ENCODE assay signal across 13 cellular contexts in genomic region chr6:108837236-108837971, GRCh38.
DNase-seq lines count a peak whose midpoint lies in the region; ATAC-seq and TF ChIP-seq lines count a peak whose summit lies in the region.
"Had no signal": no experiment of that assay in that cellular context is flagged by ENCODE, and none has a peak within 500 bp of the region (broad histone marks: within the 10 kb centered on the region; RNA-seq: fewer than 3 reads in every experiment).

No MANE protein-coding gene starts in this region.

- H3K27ac ChIP-seq in OCI-LY3 (ENCODE audit: low read length): no peak overlapping the region
- H3K27ac ChIP-seq: right lobe of liver had no signal

- H2AFZ ChIP-seq in OCI-LY3 (ENCODE audit: low read depth, low read length): no peak overlapping the region

- no peak for DNase-seq in activated CD4-positive, CD25-positive, alpha-beta regulatory T cell treated with anti-CD3 and anti-CD28 coated beads, Interleukin-2, amount 50 U/mL, for 72 hours
- peak; percentile 19 for DNase-seq in choroid plexus epithelial cell (ENCODE audit: low read depth)
- peak; percentile 44 for DNase-seq in pons (ENCODE audit: low spot score)
- no peak for DNase-seq in RKO (ENCODE audit: low spot score)
- no peak for DNase-seq in HuH-7.5 (ENCODE audit: low spot score)
- DNase-seq: 8988T; left ventricle myocardium superior; NCI-H524 treated with DMSO at 0.1 percent for 48 hours; right lobe of liver; stimulated activated CD8-positive, alpha-beta memory T cell treated with anti-CD3 and anti-CD28 coated beads, Interleukin-4, amount 100 ng/mL, for 48 hours had no signal

- H3K9me3 ChIP-seq in OCI-LY3 (ENCODE audit: insufficient read depth, low read length): no peaks in the 10 kb centered on the region
- H3K9me3 ChIP-seq: right lobe of liver had no signal

- H3K4me1 ChIP-seq in OCI-LY3 (ENCODE audit: low read length): peaks cover 26% of the 10 kb centered on the region
- H3K4me1 ChIP-seq: right lobe of liver had no signal

- H3K9ac ChIP-seq in OCI-LY3 (ENCODE audit: low read length): no peak overlapping the region

- no peaks in the 10 kb centered on the region for H3K36me3 ChIP-seq in OCI-LY3 (replicated peaks; ENCODE audit: low read depth, low read length)
- H3K36me3 ChIP-seq: right lobe of liver had no signal

- TF ChIP-seq CTCF in OCI-LY3 (IDR thresholded peaks at IDR 0.05; ENCODE audit: low read depth, low read length) (no peak), choroid plexus epithelial cell (conservative IDR thresholded peaks at IDR 0.05; ENCODE audit: low read depth, low read length) (no peak)

- peak overlapping the region; percentile 62 for H3K4me2 ChIP-seq in OCI-LY3 (ENCODE audit: low read length)

- H3K27me3 ChIP-seq in OCI-LY3 (ENCODE audit: low read depth, low read length): peaks cover 75% of the 10 kb centered on the region
- H3K27me3 ChIP-seq: right lobe of liver had no signal

- H3K4me3 ChIP-seq in OCI-LY3 (ENCODE audit: low read length) (no peak overlapping the region), choroid plexus epithelial cell (ENCODE audit: low read depth, low read length) (no peak overlapping the region)
- H3K4me3 ChIP-seq: right lobe of liver had no signal

- ATAC-seq in activated CD4-positive, CD25-positive, alpha-beta regulatory T cell treated with anti-CD3 and anti-CD28 coated beads, Interleukin-2, amount 50 U/mL, for 24 hours: peak; percentile 15 to 39
- no peak for ATAC-seq in GM18498 (IDR thresholded peaks at IDR 0.05; ENCODE audit: unreplicated experiment)
- ATAC-seq: left ventricle myocardium superior had no signal

- 0 out of 2 replicates have a peak, but pooled peaks cover 4% of the 10 kb centered on the region for H4K20me1 ChIP-seq in OCI-LY3 (ENCODE audit: insufficient read depth, low read length)

- no peaks in the 10 kb centered on the region for H3K79me2 ChIP-seq in OCI-LY3 (ENCODE audit: low read length)

Comparison
In these comparisons a context has a peak if more than half of its experiments do, and no peak if none do; other contexts are left out.
1. DNase-seq: peak in choroid plexus epithelial cell (single experiment) and pons (single experiment); none in activated CD4-positive, CD25-positive, alpha-beta regulatory T cell treated with anti-CD3 and anti-CD28 coated beads, Interleukin-2, amount 50 U/mL, for 72 hours (single experiment), RKO (single experiment) and HuH-7.5 (single experiment).